18 cellular contexts compared by ENCODE assay signal in the genomic region with DNA sequence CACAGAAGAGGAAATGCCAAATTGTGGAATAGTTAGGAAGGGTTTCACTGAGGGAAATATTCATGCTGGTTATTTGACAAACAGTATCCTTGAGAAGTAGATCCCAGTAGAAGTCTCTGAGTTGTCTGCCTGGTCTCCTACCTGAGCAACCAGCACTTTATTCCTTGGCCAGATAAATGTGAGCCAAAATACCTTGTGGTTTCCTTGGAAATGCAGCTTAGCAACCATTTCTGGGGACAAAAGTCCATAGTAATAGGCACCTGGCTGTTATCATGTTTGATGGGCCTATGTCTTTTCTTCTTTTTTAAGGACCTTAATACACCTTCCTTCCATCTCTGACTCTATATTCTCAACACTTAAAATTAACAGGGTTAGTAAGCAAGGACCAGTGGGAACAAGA.
"Had no signal": no experiment of that assay in that cellular context is flagged by ENCODE, and none has a peak within 500 bp of the region (broad histone marks: within the 10 kb centered on the region; RNA-seq: fewer than 3 reads in every experiment).

No MANE protein-coding gene starts in this region.

- ATAC-seq: activated CD8-positive, alpha-beta T cell treated with anti-CD3 and anti-CD28 coated beads, Interleukin-2, amount 10 ng/mL, durations not matched to agents 7 days and 5 days; heart left ventricle; naive thymus-derived CD8-positive, alpha-beta T cell; stimulated activated memory B cell treated with anti-CD40 and anti-IgM and Interleukin-4, amounts not matched to agents 10 μg/mL and 1 μg/mL and 100 μg/mL, for 72 hours; upper lobe of right lung had no signal

- DNase-seq: activated CD4-positive, alpha-beta T cell treated with anti-CD3 and anti-CD28 coated beads, Interleukin-2, amount 10 ng/mL, durations not matched to agents 7 days and 5 days; activated CD8-positive, alpha-beta T cell treated with anti-CD3 and anti-CD28 coated beads, Interleukin-2, amount 10 ng/mL, durations not matched to agents 7 days and 5 days; activated naive CD4-positive, alpha-beta T cell treated with Interleukin-2 at 50 U/mL for 16 hours; activated naive CD8-positive, alpha-beta T cell treated with anti-CD3 and anti-CD28 coated beads, Interleukin-2, amount 10 ng/mL, durations not matched to agents 7 days and 5 days; activated T-cell treated with anti-CD3 and anti-CD28 coated beads, Interleukin-2, amount 50 U/mL, for 24 hours; anterior cingulate cortex; brain microvascular endothelial cell; central memory CD4-positive, alpha-beta T cell; heart left ventricle; mesendoderm; naive thymus-derived CD8-positive, alpha-beta T cell; sigmoid colon; spleen; stimulated activated CD4-positive, alpha-beta T cell treated with anti-CD3 and anti-CD28 coated beads, Interleukin-4, amount 100 ng/mL, for 4 hours; T-helper 1 cell; T-helper 9 cell; upper lobe of right lung had no signal
